In genomic region chr15:38528279-38528678, GRCh38 we compare ENCODE assay signal across 15 cellular contexts. TPM values are rescaled to one million over a fixed set of nuclear protein-coding genes. Genes with fewer than 3 reads are reported as not detected.
DNase-seq lines count a peak whose midpoint lies in the region; FAIRE-seq and TF ChIP-seq lines count a peak whose summit lies in the region.
"Had no signal": no experiment of that assay in that cellular context is flagged by ENCODE, and none has a peak within 500 bp of the region (broad histone marks: within the 10 kb centered on the region; RNA-seq: fewer than 3 reads in every experiment).

No MANE protein-coding gene starts in this region.

- FAIRE-seq in RCC 7860 (lab: Jason Lieb, UNC): peak; percentile 24
- FAIRE-seq: A549 had no signal

- H3K4me1 Mint-ChIP-seq in activated CD4-positive, alpha-beta T cell treated with anti-CD3 and anti-CD28 coated beads, Interleukin-2, amount 10 ng/mL, durations not matched to agents 24 days and 14 days: peaks cover 69% of the 10 kb centered on the region
- peaks cover 3% of the 10 kb centered on the region for H3K4me1 Mint-ChIP-seq in osteocyte (ENCODE audit: unreplicated experiment)

- intact Hi-C loops in activated CD4-positive, alpha-beta T cell treated with anti-CD3 and anti-CD28 coated beads, Interleukin-2, amount 10 ng/mL, durations not matched to agents 24 days and 14 days (cut with micrococcal nuclease): loop anchor here (5.0 kb wide), 1 partner anchor 34 kb away; the partner anchor contains the start of gene RASGRP1

- peaks cover 11% of the 10 kb centered on the region for H3K9me3 Mint-ChIP-seq in activated CD4-positive, alpha-beta T cell treated with anti-CD3 and anti-CD28 coated beads, Interleukin-2, amount 10 ng/mL, durations not matched to agents 24 days and 14 days
- H3K9me3 Mint-ChIP-seq in osteocyte (ENCODE audit: unreplicated experiment): peaks cover 6% of the 10 kb centered on the region
- H3K9me3 Mint-ChIP-seq: brain had no signal

- H3K4me3 ChIP-seq in cardiac fibroblast (replicated peaks in 1 of 2; ENCODE audit: low read depth in 2 of 2, low read length in 2 of 2): no peak overlapping the region
- H3K4me3 ChIP-seq: A549, ovary, tibial nerve had no signal

- H3K27ac Mint-ChIP-seq in activated CD4-positive, alpha-beta T cell treated with anti-CD3 and anti-CD28 coated beads, Interleukin-2, amount 10 ng/mL, durations not matched to agents 24 days and 14 days: peak overlapping the region; percentile 60
- H3K27ac Mint-ChIP-seq in osteocyte (ENCODE audit: unreplicated experiment): no peak overlapping the region

- no peak overlapping the region for H3K4me3 Mint-ChIP-seq in activated CD4-positive, alpha-beta T cell treated with anti-CD3 and anti-CD28 coated beads, Interleukin-2, amount 10 ng/mL, durations not matched to agents 24 days and 14 days
- no peak overlapping the region for H3K4me3 Mint-ChIP-seq in osteocyte (ENCODE audit: unreplicated experiment)
- H3K4me3 Mint-ChIP-seq: brain had no signal

- no peak for DNase-seq in activated CD4-positive, alpha-beta T cell treated with anti-CD3 and anti-CD28 coated beads, Interleukin-2, amount 10 ng/mL, durations not matched to agents 24 days and 14 days
- no peak for DNase-seq in activated CD4-positive, alpha-beta T cell treated with anti-CD3 and anti-CD28 coated beads, Interleukin-2, amount 50 U/mL, for 48 hours
- DNase-seq in RCC 7860 (ENCODE audit: low spot score) (peak; percentile 44), cardiac fibroblast (ENCODE audit: low read depth in 2 of 2) (peak; percentile 18 to 66), renal cortical epithelial cell (ENCODE audit: low read depth) (peak; percentile 12), osteocyte (ENCODE audit: extremely low spot score, unreplicated experiment) (no peak), activated gamma-delta T cell (lab: John Stamatoyannopoulos, UW) (no peak)
- no peak for DNase-seq in stimulated activated CD4-positive, alpha-beta T cell treated with anti-CD3 and anti-CD28 coated beads, Interleukin-2, amount 100 ng/mL, for 48 hours
- DNase-seq: NCI-H1436, NCI-H526, ovary, T1000 had no signal

- H3K36me3 Mint-ChIP-seq in activated CD4-positive, alpha-beta T cell treated with anti-CD3 and anti-CD28 coated beads, Interleukin-2, amount 10 ng/mL, durations not matched to agents 24 days and 14 days (ENCODE audit: low read depth): peaks cover 79% of the 10 kb centered on the region
- H3K36me3 Mint-ChIP-seq in osteocyte (ENCODE audit: unreplicated experiment): no peaks in the 10 kb centered on the region
- H3K36me3 Mint-ChIP-seq: brain had no signal

- no peak for TF ChIP-seq CTCF in cardiac fibroblast (IDR thresholded peaks at IDR 0.05; ENCODE audit: low read depth, low read length)
- TF ChIP-seq CTCF in osteocyte (IDR thresholded peaks at IDR 0.05): no peak

- no peaks in the 10 kb centered on the region for H3K27me3 Mint-ChIP-seq in activated CD4-positive, alpha-beta T cell treated with anti-CD3 and anti-CD28 coated beads, Interleukin-2, amount 10 ng/mL, durations not matched to agents 24 days and 14 days
- peaks cover 16% of the 10 kb centered on the region for H3K27me3 Mint-ChIP-seq in osteocyte (ENCODE audit: unreplicated experiment)
- H3K27me3 Mint-ChIP-seq: brain had no signal

RNA-seq across cellular contexts. Expression of gene RASGRP1, which starts 36.3 kb away (rescaled TPM):
- 94.4 and 94.7 TPM in 2 replicates for total RNA-seq in activated CD4-positive, alpha-beta T cell treated with anti-CD3 and anti-CD28 coated beads, Interleukin-2, amount 10 ng/mL, durations not matched to agents 24 days and 14 days
- total RNA-seq in renal cortical epithelial cell: 12.1 and 16.3 TPM in 2 replicates
- total RNA-seq in osteocyte: 0.11 and 0.26 TPM in 2 replicates

Comparison
In these comparisons a context has a peak if more than half of its experiments do, and no peak if none do; other contexts are left out.
1. DNase-seq: peak in RCC 7860 (single experiment), cardiac fibroblast (2 of 2) and renal cortical epithelial cell (single experiment); none in activated CD4-positive, alpha-beta T cell treated with anti-CD3 and anti-CD28 coated beads, Interleukin-2, amount 10 ng/mL, durations not matched to agents 24 days and 14 days (single experiment), activated CD4-positive, alpha-beta T cell treated with anti-CD3 and anti-CD28 coated beads, Interleukin-2, amount 50 U/mL, for 48 hours (0 of 2), osteocyte (single experiment), stimulated activated CD4-positive, alpha-beta T cell treated with anti-CD3 and anti-CD28 coated beads, Interleukin-2, amount 100 ng/mL, for 48 hours (0 of 2) and activated gamma-delta T cell (single experiment).
2. RNA of gene RASGRP1, which starts 36.3 kb away (total RNA-seq): 94.4 to 94.7 TPM in activated CD4-positive, alpha-beta T cell treated with anti-CD3 and anti-CD28 coated beads, Interleukin-2, amount 10 ng/mL, durations not matched to agents 24 days and 14 days and 12.1 to 16.3 TPM in renal cortical epithelial cell; 0.11 to 0.26 TPM in osteocyte; every median in the first group is over 10 times any median in the second.